Comparison of ENCODE assay signal across 8 cellular contexts in genomic region chr1:65148178-65148547, GRCh38. TPM values are rescaled to one million over a fixed set of nuclear protein-coding genes. Genes with fewer than 3 reads are reported as not detected.
DNase-seq lines count a peak whose midpoint lies in the region; ATAC-seq and TF ChIP-seq lines count a peak whose summit lies in the region.
"Not testable (repeated sequence)": the region's sequence is repeated elsewhere in the genome, so short reads cannot be mapped to it uniquely, and the experiment has no call there.

AK4 (plus strand) TSS chr1:65148203; CDS start chr1:65148408, 205 bp downstream.

- not testable (repeated sequence) for H3K9me3 Mint-ChIP-seq in naive thymus-derived CD4-positive, alpha-beta T cell

- not testable (repeated sequence) for TF ChIP-seq CTCF in GM06990 (IDR thresholded peaks at IDR 0.05; ENCODE audit: insufficient read depth, low read length, poor library complexity, severe bottlenecking); SU-DHL-6 (IDR thresholded peaks at IDR 0.05; ENCODE audit: insufficient read depth, low read length, poor library complexity, severe bottlenecking); breast epithelium (IDR thresholded peaks at IDR 0.05); heart left ventricle (IDR thresholded peaks at IDR 0.05); subcutaneous adipose tissue (IDR thresholded peaks at IDR 0.05; ENCODE audit: low read depth)

- DNase-seq in GM06990 (ENCODE audit: extremely low read depth, insufficient read length); breast epithelium (ENCODE audit: low spot score in 2 of 2); heart left ventricle; naive thymus-derived CD4-positive, alpha-beta T cell: not testable (repeated sequence)

- peaks cover 13 to 60% (median 54%) of the 10 kb centered on the region in 5 donors for H3K27me3 Mint-ChIP-seq in naive thymus-derived CD4-positive, alpha-beta T cell

- TF ChIP-seq POLR2A in breast epithelium (IDR thresholded peaks at IDR 0.05); heart left ventricle (IDR thresholded peaks at IDR 0.05): not testable (repeated sequence)

- H3K36me3 Mint-ChIP-seq in naive thymus-derived CD4-positive, alpha-beta T cell: peaks cover 0 to 18% (median 0%) of the 10 kb centered on the region in 5 donors

- not testable (repeated sequence) for H3K79me2 ChIP-seq in SU-DHL-6 (ENCODE audit: insufficient read depth, low read length)

- H3K9ac ChIP-seq in SU-DHL-6 (ENCODE audit: low read length): peak within 1 kb of the TSS; percentile 46

- CTCF ChIA-PET in naive thymus-derived CD4-positive, alpha-beta T cell (lab: Charles Lee): not testable (repeated sequence)

- not testable (repeated sequence) for H3K36me3 ChIP-seq in GM06990 (ENCODE audit: control insufficient read depth, insufficient read depth, low read length); SU-DHL-6 (ENCODE audit: low read length); breast epithelium; heart left ventricle; naive thymus-derived CD4-positive, alpha-beta T cell (ENCODE audit: control insufficient read depth in 2 of 3, insufficient read depth in 3 of 3, low read length in 3 of 3)

- ATAC-seq in GM21737 (IDR thresholded peaks at IDR 0.05; ENCODE audit: unreplicated experiment) (peak; percentile 18), HG03378 (IDR thresholded peaks at IDR 0.05; ENCODE audit: unreplicated experiment) (peak; percentile 18), heart left ventricle (peak in 3 of 4 donors; percentile 23 to 38 (median 31))
- not testable (repeated sequence) for ATAC-seq in naive thymus-derived CD4-positive, alpha-beta T cell

- peak within 1 kb of the TSS; percentile 64 for H3K4me3 ChIP-seq in GM06990 (replicated peaks; ENCODE audit: low read depth, low read length)
- peak within 1 kb of the TSS; percentile 52 for H3K4me3 ChIP-seq in SU-DHL-6 (ENCODE audit: insufficient read depth, low read length, poor library complexity, severe bottlenecking)
- H3K4me3 ChIP-seq in breast epithelium: peak within 1 kb of the TSS; percentile 68 to 97 (median 69)
- peak within 1 kb of the TSS; percentile 70 to 95 (median 90) for H3K4me3 ChIP-seq in heart left ventricle
- H3K4me3 ChIP-seq in naive thymus-derived CD4-positive, alpha-beta T cell (ENCODE audit: low read length): peak within 1 kb of the TSS; percentile 45

- peak within 1 kb of the TSS; percentile 58 for H3K4me2 ChIP-seq in SU-DHL-6 (ENCODE audit: low read depth, low read length, poor library complexity, severe bottlenecking)

- intact Hi-C loops in breast epithelium (cut with DNase I; ENCODE audit: low total_unique reads) (loop anchor here (5.0 kb wide), 1 partner anchor 1204 kb away; no protein-coding TSS in a partner anchor), heart left ventricle (cut with DNase I) (loop anchor here (2.0 to 10.0 kb wide), 9 partner anchors 34 to 83 kb away; no protein-coding TSS in a partner anchor)
- intact Hi-C loops in naive thymus-derived CD4-positive, alpha-beta T cell (cut with micrococcal nuclease): loop anchor here in 1 of 2 donors (2.0 kb wide), 3 partner anchors 59 to 273 kb away; partner anchors contain the start of genes LEPR and LEPROT

- H3K9me2 ChIP-seq in SU-DHL-6 (replicated peaks; ENCODE audit: insufficient read depth, low read length): not testable (repeated sequence)

- H3K27ac ChIP-seq in SU-DHL-6 (ENCODE audit: low read depth, low read length); naive thymus-derived CD4-positive, alpha-beta T cell (ENCODE audit: low read depth, low read length): not testable (repeated sequence)
- H3K27ac ChIP-seq in breast epithelium (peak within 1 kb of the TSS; percentile 95 to 96), heart left ventricle (peak within 1 kb of the TSS; percentile 83 to 96 (median 92))

- H2AFZ ChIP-seq in SU-DHL-6 (ENCODE audit: low read depth, low read length, severe bottlenecking): peak within 1 kb of the TSS; percentile 73

- POLR2A ChIA-PET in naive thymus-derived CD4-positive, alpha-beta T cell (lab: Charles Lee): not testable (repeated sequence)

- H3K4me3 Mint-ChIP-seq in naive thymus-derived CD4-positive, alpha-beta T cell: peak within 1 kb of the TSS; percentile 81 to 95 (median 86)

- H3K27me3 ChIP-seq in GM06990 (replicated peaks; ENCODE audit: control insufficient read depth, insufficient read depth, low read length); SU-DHL-6 (ENCODE audit: low read length); breast epithelium; heart left ventricle; naive thymus-derived CD4-positive, alpha-beta T cell (ENCODE audit: control insufficient read depth in 2 of 2, insufficient read depth in 2 of 2, low read length in 2 of 2): not testable (repeated sequence)

- not testable (repeated sequence) for H3K4me1 ChIP-seq in breast epithelium; naive thymus-derived CD4-positive, alpha-beta T cell (ENCODE audit: control insufficient read depth in 2 of 2, insufficient read depth in 2 of 2, low read length in 2 of 2)
- H3K4me1 ChIP-seq in heart left ventricle: peaks cover 4 to 29% (median 12%) of the 10 kb centered on the region in 12 donors

- WGBS in heart left ventricle, 4 donors: 0% methylated on average over 18 to 20 of the region's 33 CpGs; no CpG with 5 or more reads in 2 of the 4 donors

- H3K27ac Mint-ChIP-seq in naive thymus-derived CD4-positive, alpha-beta T cell: peak within 1 kb of the TSS in 1 of 9 donors; percentile 87

- not testable (repeated sequence) for H4K20me1 ChIP-seq in SU-DHL-6 (ENCODE audit: low read depth, low read length)

- not testable (repeated sequence) for H3K9me3 ChIP-seq in SU-DHL-6 (ENCODE audit: insufficient read depth, low read length); breast epithelium; heart left ventricle; naive thymus-derived CD4-positive, alpha-beta T cell (ENCODE audit: control insufficient read depth in 2 of 3, low read length in 3 of 3)

- not testable (repeated sequence) for H3F3A ChIP-seq in SU-DHL-6 (ENCODE audit: insufficient read depth)

- peaks cover 7 to 49% (median 14%) of the 10 kb centered on the region in 7 donors for H3K4me1 Mint-ChIP-seq in naive thymus-derived CD4-positive, alpha-beta T cell

RNA-seq across cellular contexts. Expression of gene AK4, which starts in this region (rescaled TPM):
- 10 to 100 TPM; 18.2 to 47.3 (median 41.0) TPM for total RNA-seq in breast epithelium
- 100 to 1,000 TPM in 8 of 9 donors, 10 to 100 TPM in 1; 87.8 to 181 (median 123) TPM for total RNA-seq in heart left ventricle
- 10 to 100 TPM; 16.0 to 40.0 TPM for polyA plus RNA-seq in heart left ventricle
- total RNA-seq in naive thymus-derived CD4-positive, alpha-beta T cell: 100 to 1,000 TPM in 1 of 5 experiments, 1 to 10 TPM in 1, under 1 TPM in 3; 0.16 to 121 (median 0.95) TPM
- polyA plus RNA-seq in naive thymus-derived CD4-positive, alpha-beta T cell: under 1 TPM; 0.04 to 0.21 TPM
- total RNA-seq in subcutaneous adipose tissue: 10 to 100 TPM; 19.8 to 70.6 (median 51.1) TPM

Comparison
In these comparisons a context has a peak if more than half of its experiments do, and no peak if none do; other contexts are left out.
1. RNA of gene AK4 (polyA plus RNA-seq): 16.0 to 40.0 TPM in heart left ventricle; 0.04 to 0.21 TPM in naive thymus-derived CD4-positive, alpha-beta T cell; every median in the first group is over 10 times any median in the second.
2. Peak in every context shown above with its lines, with median percentiles within 50 percentile points of each other: H3K4me3 ChIP-seq.